ENCODE assay signal across 8 cellular contexts in genomic region chr18:31498450-31499156, GRCh38. TPM values are rescaled to one million over a fixed set of nuclear protein-coding genes. Genes with fewer than 3 reads are reported as not detected.
DNase-seq lines count a peak whose midpoint lies in the region; ATAC-seq, FAIRE-seq and TF ChIP-seq lines count a peak whose summit lies in the region.

No MANE protein-coding gene starts in this region.

- no peak for FAIRE-seq in GM12891 (lab: Jason Lieb, UNC)

- TF ChIP-seq EP300 in gastroesophageal sphincter (IDR thresholded peaks at IDR 0.05) (no peak), sigmoid colon (IDR thresholded peaks at IDR 0.05) (no peak)

- H3K4me1 ChIP-seq in gastroesophageal sphincter (peaks cover 0 to 18% (median 7%) of the 10 kb centered on the region in 3 donors), sigmoid colon (peaks cover 0 to 17% (median 13%) of the 10 kb centered on the region in 4 donors)

- intact Hi-C loops in sigmoid colon (cut with DNase I) = no loop called here

- H3K27ac ChIP-seq in gastroesophageal sphincter (peak overlapping the region in 1 of 4 donors; percentile 54), sigmoid colon (peak overlapping the region in 1 of 4 donors; percentile 33)

- DNase-seq in GM12891 (ENCODE audit: insufficient read length, low spot score) (no peak), SK-MEL-5 (ENCODE audit: low read depth, low spot score) (peak; percentile 22), sigmoid colon (no peak), COR-L47 (lab: John Stamatoyannopoulos, UW) (no peak), HuH-7.5 (ENCODE audit: low spot score) (no peak)

- in situ Hi-C loops in SK-MEL-5 (cut with HindIII; ENCODE audit: low pct_unique_long_range_greater_than_20kb, low sequenced_read_pairs) = no loop called here

- no peaks in the 10 kb centered on the region for H3K36me3 ChIP-seq in gastroesophageal sphincter
- no peaks in the 10 kb centered on the region for H3K36me3 ChIP-seq in sigmoid colon

- TF ChIP-seq POLR2A in GM12891 (IDR thresholded peaks at IDR 0.05; ENCODE audit: low read depth, low read length) = 0 out of 2 replicates have a peak, but pooled peaks have one; percentile 4
- no peak for TF ChIP-seq POLR2A in gastroesophageal sphincter (IDR thresholded peaks at IDR 0.05)
- TF ChIP-seq POLR2A in sigmoid colon (IDR thresholded peaks at IDR 0.05) = no peak

- TF ChIP-seq CTCF in gastroesophageal sphincter (IDR thresholded peaks at IDR 0.05) (no peak), sigmoid colon (IDR thresholded peaks at IDR 0.05) (no peak)

- 11 to 14% methylated on average over 7 to 12 of the region's 25 CpGs for WGBS in gastroesophageal sphincter (ENCODE audit: low coverage in 1 of 2), 2 donors
- 1 to 2% methylated on average over 25 of the region's 25 CpGs for WGBS in sigmoid colon, 2 donors

- H3K9me3 ChIP-seq in gastroesophageal sphincter = no peaks in the 10 kb centered on the region
- no peaks in the 10 kb centered on the region for H3K9me3 ChIP-seq in sigmoid colon

- H3K27me3 ChIP-seq in gastroesophageal sphincter (peaks cover 40% of the 10 kb centered on the region), sigmoid colon (peaks cover 0 to 18% (median 0%) of the 10 kb centered on the region in 3 donors)

- peak overlapping the region; percentile 42 to 58 for H3K4me3 ChIP-seq in gastroesophageal sphincter
- H3K4me3 ChIP-seq in sigmoid colon = peak overlapping the region; percentile 30 to 65 (median 58)

- ATAC-seq in HG02610 (IDR thresholded peaks at IDR 0.05; ENCODE audit: unreplicated experiment) (peak; percentile 6), gastroesophageal sphincter (peak; percentile 22), GM21825 (IDR thresholded peaks at IDR 0.05; ENCODE audit: unreplicated experiment) (no peak)

TF ChIP-seq in GM12891, 5 proteins besides CTCF, POLR2A, EP300 and RAD21:
- TF ChIP-seq PAX5 (IDR thresholded peaks at IDR 0.05; ENCODE audit: insufficient read depth, low read length, severe bottlenecking) (no peak), POLR2AphosphoS5 (IDR thresholded peaks at IDR 0.05; ENCODE audit: low read depth, low read length) (0 out of 2 replicates have a peak, but pooled peaks have one; percentile 0), POU2F2 (IDR thresholded peaks at IDR 0.05; ENCODE audit: low read depth, low read length) (no peak), TAF1 (IDR thresholded peaks at IDR 0.05; ENCODE audit: low read depth, low read length) (0 out of 2 replicates have a peak, but pooled peaks have one; percentile 1), SPI1 (IDR thresholded peaks at IDR 0.05; ENCODE audit: low read depth, low read length) (no peak)
TF ChIP-seq in GM12891: peak in this region for 2.

RNA-seq across cellular contexts. Expression of gene DSG2, which starts 0.6 kb away (rescaled TPM):
- polyA plus RNA-seq in GM12891 (2012; ENCODE audit: low read depth, missing spikeins) = 8.7 TPM
- 42.4 and 46.0 TPM in 2 replicates for total RNA-seq in SK-MEL-5 (2014; rRNA removed; shearing (Covaris generic))
- 54.2 and 72.5 TPM in 2 replicates for polyA plus RNA-seq in SK-MEL-5 (2015; cell fraction: cytosol; rRNA removed)
- 11.5 and 11.8 TPM in 2 replicates for polyA plus RNA-seq in SK-MEL-5 (2015; cell fraction: nucleus; rRNA removed)
- 10 to 100 TPM in 1 of 4 donors, 1 to 10 TPM in 3; 1.4 to 11.4 (median 2.8) TPM for total RNA-seq in gastroesophageal sphincter
- 1 to 10 TPM; 1.8 to 3.6 (median 2.4) TPM for total RNA-seq in sigmoid colon
- 10 to 100 TPM; 16.2 to 92.4 (median 21.5) TPM for polyA plus RNA-seq in sigmoid colon

RNA-seq across cellular contexts. Expression of gene DSG3, which starts 51.1 kb away (rescaled TPM):
- 0.01 TPM for polyA plus RNA-seq in GM12891 (2012; ENCODE audit: low read depth, missing spikeins)
- total RNA-seq in SK-MEL-5 (2014; rRNA removed; shearing (Covaris generic)) = 0.08 and 0.13 TPM in 2 replicates
- 0.07 and 0.14 TPM in 2 replicates for polyA plus RNA-seq in SK-MEL-5 (2015; cell fraction: cytosol; rRNA removed)
- 0.18 TPM in 1 of 2 replicates, not detected in the other for polyA plus RNA-seq in SK-MEL-5 (2015; cell fraction: nucleus; rRNA removed)
- total RNA-seq in gastroesophageal sphincter (10 to 100 TPM in 1 of 4 donors, 1 to 10 TPM in 1, under 1 TPM in 2; 0.27 to 34.1 (median 1.5) TPM), sigmoid colon (not detected)
- 1 to 10 TPM in 1 of 3 donors, under 1 TPM in 1, not detected in 1; under 0.01 to 1.1 TPM for polyA plus RNA-seq in sigmoid colon
